ENCODE assay signal across 29 cellular contexts in genomic region chr2:213018340-213018901, GRCh38.
"Had no signal": no experiment of that assay in that cellular context is flagged by ENCODE, and none has a peak within 500 bp of the region (broad histone marks: within the 10 kb centered on the region; RNA-seq: fewer than 3 reads in every experiment).

No MANE protein-coding gene starts in this region.

- H3K27ac ChIP-seq: ascending aorta, brain microvascular endothelial cell, coronary artery, dorsolateral prefrontal cortex, gastrocnemius medialis, hepatocyte, neutrophil, ovary, sigmoid colon, suprapubic skin, tibial artery, WERI-Rb-1 had no signal

- H3K9me3 ChIP-seq: ascending aorta, gastrocnemius medialis, mucosa of descending colon, neutrophil, ovary, sigmoid colon, suprapubic skin, tibial artery had no signal

- H3K27ac Mint-ChIP-seq: activated naive CD8-positive, alpha-beta T cell treated with anti-CD3 and anti-CD28 coated beads, Interleukin-2, amount 10 ng/mL, durations not matched to agents 7 days and 5 days; nephron progenitor cell; progenitor cell of endocrine pancreas; stimulated activated memory B cell treated with anti-CD40 and anti-IgM and Interleukin-4, amounts not matched to agents 10 μg/mL and 1 μg/mL and 100 μg/mL, for 72 hours had no signal

- H3K36me3 ChIP-seq: neutrophil, ovary, suprapubic skin, WERI-Rb-1 had no signal

- H3K4me3 Mint-ChIP-seq: activated naive CD8-positive, alpha-beta T cell treated with anti-CD3 and anti-CD28 coated beads, Interleukin-2, amount 10 ng/mL, durations not matched to agents 7 days and 5 days; activated T-cell treated with anti-CD3 and anti-CD28 coated beads, Interleukin-2, amount 50 U/mL, for 4 hours; nephron progenitor cell; stimulated activated memory B cell treated with anti-CD40 and anti-IgM and Interleukin-4, amounts not matched to agents 10 μg/mL and 1 μg/mL and 100 μg/mL, for 72 hours had no signal

- H3K27me3 ChIP-seq: ascending aorta, brain microvascular endothelial cell, dorsolateral prefrontal cortex, gastrocnemius medialis, hepatocyte, neutrophil, ovary, sigmoid colon, suprapubic skin, tibial artery had no signal

- H3K4me3 ChIP-seq: ascending aorta, coronary artery, dorsolateral prefrontal cortex, gastrocnemius medialis, hepatocyte, mucosa of descending colon, ovary, sigmoid colon, suprapubic skin, tibial artery had no signal

- H3K4me1 Mint-ChIP-seq: nephron progenitor cell had no signal

- ATAC-seq: activated CD4-positive, CD25-positive, alpha-beta regulatory T cell treated with anti-CD3 and anti-CD28 coated beads, Interleukin-2, amount 50 U/mL, for 24 hours; activated T-cell treated with anti-CD3 and anti-CD28 coated beads, Interleukin-2, amount 50 U/mL, for 4 hours; gastrocnemius medialis; left cardiac atrium; left ventricle myocardium superior; mucosa of descending colon; stimulated activated memory B cell treated with anti-CD40 and anti-IgM and Interleukin-4, amounts not matched to agents 10 μg/mL and 1 μg/mL and 100 μg/mL, for 72 hours had no signal

- DNase-seq: activated CD4-positive, alpha-beta T cell treated with anti-CD3 and anti-CD28 coated beads for 48 hours; activated CD4-positive, alpha-beta T cell treated with anti-CD3 and anti-CD28 coated beads, Interleukin-2, amount 50 U/mL, for 48 hours; activated CD8-positive, alpha-beta memory T cell treated with anti-CD3 and anti-CD28 coated beads, Interleukin-2, amount 50 U/mL, for 48 hours; activated naive CD4-positive, alpha-beta T cell; activated naive CD8-positive, alpha-beta T cell treated with anti-CD3 and anti-CD28 coated beads, Interleukin-2, amount 10 ng/mL, durations not matched to agents 7 days and 5 days; activated T-cell treated with anti-CD3 and anti-CD28 coated beads, Interleukin-2, amount 50 U/mL, for 4 hours; brain microvascular endothelial cell; dorsolateral prefrontal cortex; effector memory CD4-positive, alpha-beta T cell; gastrocnemius medialis; left cardiac atrium; left ventricle myocardium superior; mucosa of descending colon; nephron progenitor cell; ovary; sigmoid colon; small intestine; stimulated activated CD4-positive, alpha-beta T cell treated with anti-CD3 and anti-CD28 coated beads, Interleukin-4, amount 100 ng/mL, for 24 hours; T-helper 9 cell; tibial artery; WERI-Rb-1 had no signal

- H3K27me3 Mint-ChIP-seq: activated naive CD8-positive, alpha-beta T cell treated with anti-CD3 and anti-CD28 coated beads, Interleukin-2, amount 10 ng/mL, durations not matched to agents 7 days and 5 days; progenitor cell of endocrine pancreas; stimulated activated memory B cell treated with anti-CD40 and anti-IgM and Interleukin-4, amounts not matched to agents 10 μg/mL and 1 μg/mL and 100 μg/mL, for 72 hours had no signal

- H3K9me3 Mint-ChIP-seq: nephron progenitor cell; stimulated activated memory B cell treated with anti-CD40 and anti-IgM and Interleukin-4, amounts not matched to agents 10 μg/mL and 1 μg/mL and 100 μg/mL, for 72 hours had no signal

- H3K4me1 ChIP-seq: ascending aorta, gastrocnemius medialis, tibial artery had no signal
